In genomic region chr11:9004310-9004945, GRCh38 we compare ENCODE assay signal across 8 cellular contexts. TPM values are rescaled to one million over a fixed set of nuclear protein-coding genes. Genes with fewer than 3 reads are reported as not detected.
DNase-seq lines count a peak whose midpoint lies in the region; ATAC-seq and TF ChIP-seq lines count a peak whose summit lies in the region.

No MANE protein-coding gene starts in this region.

- no peak for TF ChIP-seq CTCF in CD8-positive, alpha-beta T cell (IDR thresholded peaks at IDR 0.05)
- TF ChIP-seq CTCF in GM13976 (IDR thresholded peaks at IDR 0.05; ENCODE audit: borderline replicate concordance, control extremely low read depth, extremely low read depth, insufficient read depth, missing control alignments) = no peak

- ATAC-seq in CD8-positive, alpha-beta T cell = peak; percentile 8

- H3K4me1 ChIP-seq in CD8-positive, alpha-beta T cell (ENCODE audit: insufficient read depth, low read length) = peaks cover 10% of the 10 kb centered on the region

- POLR2A ChIA-PET in CD8-positive, alpha-beta T cell (lab: Charles Lee) = no interaction called here

- peaks cover 18% of the 10 kb centered on the region for H3K27me3 ChIP-seq in CD8-positive, alpha-beta T cell (ENCODE audit: insufficient read depth, low read length)

- H3K27ac ChIP-seq in CD8-positive, alpha-beta T cell (ENCODE audit: low read depth, low read length) = no peak overlapping the region

- CTCF ChIA-PET in CD8-positive, alpha-beta T cell (lab: Charles Lee) = interaction anchor here (1.6 kb wide), 1 partner anchor 11 kb away, joined by 7 read pairs; no protein-coding TSS in a partner anchor

- peak in 3 of 7 experiments; percentile 10 to 51 (median 28) for DNase-seq in CD8-positive, alpha-beta T cell
- DNase-seq in NCI-H146 treated with DMSO at 0.1 percent for 48 hours (lab: John Stamatoyannopoulos, UW; ENCODE audit: unreplicated experiment) (peak; percentile 55), iPS-NIHi11 (ENCODE audit: low spot score) (peak; percentile 78), medulla oblongata (ENCODE audit: extremely low spot score) (no peak), ACHN (no peak), GM13976 (ENCODE audit: low spot score) (no peak)
- DNase-seq in activated naive CD8-positive, alpha-beta T cell treated with anti-CD3 and anti-CD28 coated beads for 36 hours = peak; percentile 9
- peak; percentile 17 to 44 for DNase-seq in stimulated activated CD4-positive, alpha-beta T cell treated with anti-CD3 and anti-CD28 coated beads, Interleukin-4, amount 100 ng/mL, for 4 hours

- no peaks in the 10 kb centered on the region for H3K9me3 ChIP-seq in CD8-positive, alpha-beta T cell (ENCODE audit: low read length)

- no peak overlapping the region for H3K27ac Mint-ChIP-seq in CD8-positive, alpha-beta T cell
- H3K27ac Mint-ChIP-seq in activated naive CD8-positive, alpha-beta T cell treated with anti-CD3 and anti-CD28 coated beads for 36 hours = no peak overlapping the region

- H3K4me1 Mint-ChIP-seq in CD8-positive, alpha-beta T cell (ENCODE audit: low read depth) = peaks cover 15% of the 10 kb centered on the region
- H3K4me1 Mint-ChIP-seq in activated naive CD8-positive, alpha-beta T cell treated with anti-CD3 and anti-CD28 coated beads for 36 hours = peaks cover 24% of the 10 kb centered on the region

- in situ Hi-C loops in ACHN (cut with HindIII; ENCODE audit: low pct_ligation_motif_present, low pct_unique_long_range_greater_than_20kb, low sequenced_read_pairs) = loop anchor here (25.0 kb wide), 1 partner anchor 133 kb away; no protein-coding TSS in a partner anchor
- in situ Hi-C loops in GM13976 (cut with MboI; ENCODE audit: low sequenced_read_pairs, unreplicated experiment) = no loop called here

- H3K9me3 Mint-ChIP-seq in CD8-positive, alpha-beta T cell = no peaks in the 10 kb centered on the region
- no peaks in the 10 kb centered on the region for H3K9me3 Mint-ChIP-seq in activated naive CD8-positive, alpha-beta T cell treated with anti-CD3 and anti-CD28 coated beads for 36 hours

- H3K27me3 Mint-ChIP-seq in CD8-positive, alpha-beta T cell (ENCODE audit: low read depth) = peaks cover 27% of the 10 kb centered on the region
- peaks cover 48% of the 10 kb centered on the region for H3K27me3 Mint-ChIP-seq in activated naive CD8-positive, alpha-beta T cell treated with anti-CD3 and anti-CD28 coated beads for 36 hours

- H3K4me3 ChIP-seq in CD8-positive, alpha-beta T cell (ENCODE audit: low read depth, low read length) = peak overlapping the region; percentile 66

- H3K4me3 Mint-ChIP-seq in CD8-positive, alpha-beta T cell = peak overlapping the region; percentile 56
- H3K4me3 Mint-ChIP-seq in activated naive CD8-positive, alpha-beta T cell treated with anti-CD3 and anti-CD28 coated beads for 36 hours = peak overlapping the region; percentile 22

- intact Hi-C loops in CD8-positive, alpha-beta T cell (cut with DNase I, micrococcal nuclease) = loop anchor here (1.0 to 10.0 kb wide), 4 partner anchors 40 to 1300 kb away; partner anchors contain the start of genes ADM (in 1 of the 2), AKIP1 (in 1 of the 2), RPL27A (in 1 of the 2) and TMEM9B (in 1 of the 2)

- no peaks in the 10 kb centered on the region for H3K36me3 Mint-ChIP-seq in CD8-positive, alpha-beta T cell
- no peaks in the 10 kb centered on the region for H3K36me3 Mint-ChIP-seq in activated naive CD8-positive, alpha-beta T cell treated with anti-CD3 and anti-CD28 coated beads for 36 hours

- no peaks in the 10 kb centered on the region for H3K36me3 ChIP-seq in CD8-positive, alpha-beta T cell (ENCODE audit: insufficient read depth, low read length)

RNA-seq across cellular contexts. Expression of gene NRIP3, which starts 0.6 kb away (rescaled TPM):
- total RNA-seq in CD8-positive, alpha-beta T cell = 10 to 100 TPM in 1 of 2 experiments, 1 to 10 TPM in 1; 8.8 to 10.1 TPM
- 1 to 10 TPM in 1 of 2 experiments, under 1 TPM in 1; 0.95 to 1.5 TPM for total RNA-seq in activated naive CD8-positive, alpha-beta T cell treated with anti-CD3 and anti-CD28 coated beads for 36 hours

RNA-seq across cellular contexts. Expression of gene TMEM9B, which starts 40.2 kb away (rescaled TPM):
- total RNA-seq in CD8-positive, alpha-beta T cell = 10 to 100 TPM; 27.5 to 28.5 TPM
- 10 to 100 TPM; 21.1 to 22.3 TPM for total RNA-seq in activated naive CD8-positive, alpha-beta T cell treated with anti-CD3 and anti-CD28 coated beads for 36 hours

Comparison
In these comparisons a context has a peak if more than half of its experiments do, and no peak if none do; other contexts are left out.
1. DNase-seq: peak in NCI-H146 treated with DMSO at 0.1 percent for 48 hours (single experiment), activated naive CD8-positive, alpha-beta T cell treated with anti-CD3 and anti-CD28 coated beads for 36 hours (single experiment), iPS-NIHi11 (single experiment) and stimulated activated CD4-positive, alpha-beta T cell treated with anti-CD3 and anti-CD28 coated beads, Interleukin-4, amount 100 ng/mL, for 4 hours (2 of 2); none in medulla oblongata (single experiment), ACHN (single experiment) and GM13976 (single experiment).